Comparison of ENCODE assay signal across 19 cellular contexts in the genomic region with DNA sequence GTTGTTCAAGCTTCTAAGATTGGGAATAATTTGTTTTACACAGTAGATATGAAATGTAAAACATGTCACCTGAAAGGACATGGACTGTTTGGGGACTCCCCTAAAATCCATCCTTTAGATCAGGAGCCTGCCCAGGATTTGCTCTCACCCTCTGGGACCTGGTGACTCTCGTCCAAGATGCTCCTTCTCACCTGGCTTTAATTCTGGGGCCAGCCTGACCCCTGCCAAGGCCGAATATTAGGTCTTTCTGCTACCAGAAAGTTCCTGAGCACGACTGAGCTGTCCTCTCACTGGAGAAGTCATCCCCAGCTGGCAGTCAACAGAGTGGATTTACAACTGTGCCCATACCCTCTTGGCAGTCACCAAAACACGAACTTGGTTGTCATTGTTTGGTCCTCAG.
"Had no signal": no experiment of that assay in that cellular context is flagged by ENCODE, and none has a peak within 500 bp of the region (broad histone marks: within the 10 kb centered on the region; RNA-seq: fewer than 3 reads in every experiment).

No MANE protein-coding gene starts in this region.

- DNase-seq: activated CD4-positive, alpha-beta T cell treated with anti-CD3 and anti-CD28 coated beads for 4 hours; activated CD4-positive, alpha-beta T cell treated with anti-CD3 and anti-CD28 coated beads, Interleukin-2, amount 50 U/mL, for 4 hours; activated naive CD4-positive, alpha-beta T cell; anterior cingulate cortex; cerebellar nuclear complex; colonic mucosa; effector CD8-positive, alpha-beta T cell; left ventricle myocardium inferior; pancreas; psoas muscle; spleen; stimulated activated naive CD8-positive, alpha-beta T cell treated with anti-CD3 and anti-CD28 coated beads, Interleukin-15, Interleukin-2, amounts not matched to agents 100 U/mL and 50 U/mL, for 24 hours; trophoblast cell; uterus had no signal

- H3K27ac ChIP-seq: colonic mucosa, epithelial cell of prostate, pancreas, psoas muscle, thoracic aorta, uterus, VCaP had no signal

- H3K27me3 ChIP-seq: colonic mucosa, pancreas, spleen, uterus had no signal

- H3K9me3 ChIP-seq: colonic mucosa, left ventricle myocardium inferior, pancreas, psoas muscle, spleen, thoracic aorta, uterus had no signal

- ATAC-seq: activated naive CD4-positive, alpha-beta T cell treated with anti-CD3 and anti-CD28 coated beads, Interleukin-2, amount 50 U/mL, for 72 hours; psoas muscle; stimulated activated naive CD8-positive, alpha-beta T cell treated with anti-CD3 and anti-CD28 coated beads, Interleukin-15, Interleukin-2, amounts not matched to agents 100 U/mL and 50 U/mL, for 24 hours had no signal

- H3K4me3 ChIP-seq: colonic mucosa, left ventricle myocardium inferior, lung, pancreas, psoas muscle, spleen, thoracic aorta, uterus had no signal

- H3K4me1 ChIP-seq: colonic mucosa, pancreas, psoas muscle, uterus had no signal

- H3K36me3 ChIP-seq: colonic mucosa, left ventricle myocardium inferior, pancreas, thoracic aorta, uterus had no signal
